ENCODE assay signal across 26 cellular contexts in the genomic region with DNA sequence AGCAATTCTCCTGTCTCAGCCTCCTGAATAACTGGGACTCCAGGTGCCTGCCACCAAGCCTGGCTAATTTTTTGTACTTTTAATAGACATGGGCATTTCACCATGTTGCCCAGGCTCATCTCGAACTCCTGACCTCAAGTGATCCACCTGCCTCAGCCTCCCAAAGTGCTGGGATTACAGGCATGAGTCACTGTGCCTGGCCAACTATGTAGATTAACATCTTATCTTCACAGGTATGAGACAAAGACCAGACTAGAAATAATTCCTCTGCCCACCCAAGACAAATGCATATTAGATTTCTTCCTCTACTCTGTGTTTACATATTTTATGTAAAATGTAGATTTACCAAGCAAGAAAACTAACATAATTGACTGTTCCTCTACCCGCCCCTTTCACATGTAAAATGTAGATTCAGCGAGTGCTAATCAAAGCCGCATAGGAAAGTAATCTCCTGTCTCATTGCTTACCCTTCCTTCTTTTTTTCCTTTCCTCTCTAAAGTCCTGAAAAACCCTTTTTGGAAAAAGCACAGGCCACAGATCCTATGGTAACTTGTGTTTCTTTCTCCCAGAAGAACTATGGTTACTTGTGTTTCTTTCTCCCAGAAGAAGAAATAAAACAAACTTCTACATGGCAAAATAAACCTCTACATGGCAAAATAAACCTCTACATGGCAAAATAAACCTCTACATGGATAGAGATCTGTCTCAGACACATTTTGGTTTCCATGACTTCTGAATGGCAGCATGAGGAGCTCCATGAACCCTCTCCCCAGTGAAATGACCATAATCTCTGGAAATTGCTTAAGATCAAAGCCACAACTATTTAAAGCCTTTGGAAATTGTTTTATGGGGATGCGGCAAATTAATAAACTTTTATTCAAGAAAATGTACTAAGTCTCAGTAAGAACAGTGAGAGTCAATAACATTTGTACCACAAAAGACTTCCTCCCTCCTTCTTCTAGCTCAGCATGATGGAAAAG.
"Had no signal": no experiment of that assay in that cellular context is flagged by ENCODE, and none has a peak within 500 bp of the region (broad histone marks: within the 10 kb centered on the region; RNA-seq: fewer than 3 reads in every experiment).

No MANE protein-coding gene starts in this region.

- H3K27ac Mint-ChIP-seq: activated CD8-positive, alpha-beta T cell treated with anti-CD3 and anti-CD28 coated beads, Interleukin-2, amount 10 ng/mL, durations not matched to agents 7 days and 5 days; activated T-cell treated with anti-CD3 and anti-CD28 coated beads, Interleukin-2, amount 50 U/mL, for 24 hours; activated T-helper 2 cell treated with anti-CD3 and anti-CD28 coated beads, Interferon-gamma antibody, Interleukin-2, Interleukin-4, amounts not matched to agents 10 μg/mL and 5 μg/mL and 100 μg/mL, durations not matched to agents 14 hours and 24 hours and 36 hours; dendritic cell treated with granulocyte-macrophage colony-stimulating factor and Interleukin-4, amounts not matched to agents 40 ng/mL and 50 ng/mL, for 4 days; natural killer cell; stimulated activated effector memory CD8-positive, alpha-beta T cell treated with anti-CD3 and anti-CD28 coated beads, Interleukin-12 subunit alpha, Interleukin-12 subunit beta, amount 100 ng/mL, for 72 hours; stimulated activated naive CD8-positive, alpha-beta T cell treated with anti-CD3 and anti-CD28 coated beads, Interleukin-15, amount 100 ng/mL, for 72 hours had no signal

- ATAC-seq: activated CD8-positive, alpha-beta T cell treated with anti-CD3 and anti-CD28 coated beads, Interleukin-2, amount 10 ng/mL, durations not matched to agents 7 days and 5 days; esophagus mucosa; left lung; natural killer cell; stimulated activated effector memory CD8-positive, alpha-beta T cell treated with anti-CD3 and anti-CD28 coated beads, Interleukin-12 subunit alpha, Interleukin-12 subunit beta, amount 100 ng/mL, for 72 hours; stimulated activated naive CD8-positive, alpha-beta T cell treated with anti-CD3 and anti-CD28 coated beads, Interleukin-15, amount 100 ng/mL, for 72 hours had no signal

- DNase-seq: activated CD4-positive, alpha-beta T cell treated with anti-CD3 and anti-CD28 coated beads, Interleukin-2, amount 50 U/mL, for 1 hour; activated CD4-positive, CD25-positive, alpha-beta regulatory T cell treated with anti-CD3 and anti-CD28 coated beads, Interleukin-2, amount 50 U/mL, for 72 hours; activated CD8-positive, alpha-beta T cell treated with anti-CD3 and anti-CD28 coated beads, Interleukin-2, amount 10 ng/mL, durations not matched to agents 7 days and 5 days; activated naive CD4-positive, alpha-beta T cell; activated T-cell treated with anti-CD3 and anti-CD28 coated beads, Interleukin-2, amount 50 U/mL, for 24 hours; effector CD8-positive, alpha-beta T cell; glutamatergic neuron; hippocampal formation; kidney glomerular epithelial cell; left lung; midbrain; natural killer cell; right cardiac atrium; stimulated activated CD4-positive, alpha-beta T cell treated with anti-CD3 and anti-CD28 coated beads, Interleukin-2, amount 100 ng/mL, for 24 hours; stimulated activated naive CD8-positive, alpha-beta T cell treated with anti-CD3 and anti-CD28 coated beads, Interleukin-15, amount 100 ng/mL, for 72 hours; uterus; WERI-Rb-1 had no signal

- H3K27me3 Mint-ChIP-seq: activated naive CD8-positive, alpha-beta T cell; activated T-cell treated with anti-CD3 and anti-CD28 coated beads, Interleukin-2, amount 50 U/mL, for 24 hours; dendritic cell treated with granulocyte-macrophage colony-stimulating factor and Interleukin-4, amounts not matched to agents 40 ng/mL and 50 ng/mL, for 4 days had no signal

- H3K27me3 ChIP-seq: adrenal gland, left lung, suprapubic skin, uterus had no signal

- H3K4me3 ChIP-seq: adrenal gland, left lung, prostate gland, skin epidermis, suprapubic skin, uterus had no signal

- H3K4me1 ChIP-seq: adrenal gland, prostate gland, suprapubic skin had no signal

- H3K36me3 Mint-ChIP-seq: activated naive CD8-positive, alpha-beta T cell; natural killer cell; stimulated activated effector memory CD8-positive, alpha-beta T cell treated with anti-CD3 and anti-CD28 coated beads, Interleukin-12 subunit alpha, Interleukin-12 subunit beta, amount 100 ng/mL, for 72 hours had no signal

- H3K4me3 Mint-ChIP-seq: activated CD8-positive, alpha-beta T cell treated with anti-CD3 and anti-CD28 coated beads, Interleukin-2, amount 10 ng/mL, durations not matched to agents 7 days and 5 days; activated naive CD8-positive, alpha-beta T cell; activated T-cell treated with anti-CD3 and anti-CD28 coated beads, Interleukin-2, amount 50 U/mL, for 24 hours; dendritic cell treated with granulocyte-macrophage colony-stimulating factor and Interleukin-4, amounts not matched to agents 40 ng/mL and 50 ng/mL, for 4 days; natural killer cell; stimulated activated effector memory CD8-positive, alpha-beta T cell treated with anti-CD3 and anti-CD28 coated beads, Interleukin-12 subunit alpha, Interleukin-12 subunit beta, amount 100 ng/mL, for 72 hours; stimulated activated naive CD8-positive, alpha-beta T cell treated with anti-CD3 and anti-CD28 coated beads, Interleukin-15, amount 100 ng/mL, for 72 hours had no signal

- H3K27ac ChIP-seq: adrenal gland, left lung, prostate gland, suprapubic skin, WERI-Rb-1 had no signal

- H3K9me3 Mint-ChIP-seq: activated T-cell treated with anti-CD3 and anti-CD28 coated beads, Interleukin-2, amount 50 U/mL, for 24 hours; activated T-helper 2 cell treated with anti-CD3 and anti-CD28 coated beads, Interferon-gamma antibody, Interleukin-2, Interleukin-4, amounts not matched to agents 10 μg/mL and 5 μg/mL and 100 μg/mL, durations not matched to agents 14 hours and 24 hours and 36 hours; dendritic cell treated with granulocyte-macrophage colony-stimulating factor and Interleukin-4, amounts not matched to agents 40 ng/mL and 50 ng/mL, for 4 days; natural killer cell; stimulated activated effector memory CD8-positive, alpha-beta T cell treated with anti-CD3 and anti-CD28 coated beads, Interleukin-12 subunit alpha, Interleukin-12 subunit beta, amount 100 ng/mL, for 72 hours had no signal

- H3K9me3 ChIP-seq: adrenal gland, left lung, prostate gland, suprapubic skin, uterus had no signal

- H3K36me3 ChIP-seq: adrenal gland, left lung, prostate gland, suprapubic skin, uterus, WERI-Rb-1 had no signal
